In genomic region chr3:23959147-23959900, GRCh38 we compare ENCODE assay signal across 8 cellular contexts. TPM values are rescaled to one million over a fixed set of nuclear protein-coding genes. Genes with fewer than 3 reads are reported as not detected.
DNase-seq lines count a peak whose midpoint lies in the region; ATAC-seq and TF ChIP-seq lines count a peak whose summit lies in the region.

No MANE protein-coding gene starts in this region.

- no peaks in the 10 kb centered on the region for H3K9me3 Mint-ChIP-seq in activated naive CD8-positive, alpha-beta T cell treated with anti-CD3 and anti-CD28 coated beads, Interleukin-2, amount 50 U/mL, for 24 hours

- DNase-seq in AG04450 (ENCODE audit: low read depth, low spot score) (peak; percentile 72), HCT116 (ENCODE audit: low read depth, low spot score) (peak; percentile 63), kidney glomerular epithelial cell (lab: John Stamatoyannopoulos, UW) (peak; percentile 63), medulla oblongata (ENCODE audit: extremely low spot score) (no peak), NCI-H524 (lab: John Stamatoyannopoulos, UW) (no peak)
- DNase-seq in activated naive CD8-positive, alpha-beta T cell treated with anti-CD3 and anti-CD28 coated beads, Interleukin-2, amount 50 U/mL, for 24 hours, result no peak
- no peak for DNase-seq in activated CD4-positive, alpha-beta T cell treated with anti-CD3 and anti-CD28 coated beads, Interleukin-2, amount 50 U/mL, for 1 hour

- peaks cover 27% of the 10 kb centered on the region for H3K4me1 Mint-ChIP-seq in activated naive CD8-positive, alpha-beta T cell treated with anti-CD3 and anti-CD28 coated beads, Interleukin-2, amount 50 U/mL, for 24 hours

- H3K4me3 Mint-ChIP-seq in activated naive CD8-positive, alpha-beta T cell treated with anti-CD3 and anti-CD28 coated beads, Interleukin-2, amount 50 U/mL, for 24 hours, result peak overlapping the region; percentile 15

- peak overlapping the region; percentile 45 for H3K4me2 ChIP-seq in HCT116 (ENCODE audit: low read length)

- H3K27ac ChIP-seq in AG04450 (ENCODE audit: low read depth, low read length) (peak overlapping the region; percentile 70), HCT116 (ENCODE audit: low read depth, low read length) (peak overlapping the region; percentile 52)

- no peak overlapping the region for H2AFZ ChIP-seq in HCT116 (ENCODE audit: low read depth, low read length, poor library complexity, severe bottlenecking)

- H3K27me3 ChIP-seq in AG04450 (ENCODE audit: control insufficient read depth, insufficient read depth, low read length) (no peaks in the 10 kb centered on the region), HCT116 (ENCODE audit: insufficient read depth, low read length) (no peaks in the 10 kb centered on the region)

- H3K27ac Mint-ChIP-seq in activated naive CD8-positive, alpha-beta T cell treated with anti-CD3 and anti-CD28 coated beads, Interleukin-2, amount 50 U/mL, for 24 hours, result peak overlapping the region; percentile 21

- H3K4me3 ChIP-seq in AG04450 (ENCODE audit: low read depth, low read length), result no peak overlapping the region
- H3K4me3 ChIP-seq in HCT116 (replicated peaks in 1 of 2; ENCODE audit: low read depth in 1 of 2, low read length in 2 of 2), result peak overlapping the region in 1 of 2 experiments; percentile 2; a peak in 1 of 4 replicates

- intact Hi-C loops in HCT116 (cut with micrococcal nuclease), result no loop called here

- H3K9me3 ChIP-seq in AG04450 (ENCODE audit: control insufficient read depth, insufficient read depth, low read length), result no peaks in the 10 kb centered on the region
- no peaks in the 10 kb centered on the region for H3K9me3 ChIP-seq in HCT116 (ENCODE audit: control insufficient read depth in 1 of 2, insufficient read depth in 1 of 2, low read depth in 1 of 2, low read length in 2 of 2)

- CTCF ChIA-PET in AG04450 (lab: Charles Lee) (interaction anchor here (1.6 kb wide), 1 partner anchor 13 kb away, joined by 4 read pairs; no protein-coding TSS in a partner anchor), HCT116 (lab: Charles Lee) (no interaction called here)

- peaks cover 26 to 52% of the 10 kb centered on the region in 2 experiments for H3K4me1 ChIP-seq in HCT116 (ENCODE audit: control insufficient read depth in 1 of 2, insufficient read depth in 2 of 2, low read length in 2 of 2)

- peaks cover 49% of the 10 kb centered on the region for H3K79me2 ChIP-seq in HCT116 (ENCODE audit: insufficient read depth, low read length)

- TF ChIP-seq RAD21 in HCT116 (IDR thresholded peaks at IDR 0.05; ENCODE audit: low read depth), result no peak

- POLR2A ChIA-PET in AG04450 (lab: Yijun Ruan, JAX), result interaction anchor here (0.7 to 1.8 kb wide), 4 partner anchors 12 to 1653 kb away, joined by 3 to 6 read pairs (median 4); partner anchors contain the start of genes NKIRAS1 and RPL15
- POLR2A ChIA-PET in HCT116 (lab: Charles Lee), result interaction anchor here (1.1 kb wide), 1 partner anchor 11 kb away, joined by 3 read pairs; no protein-coding TSS in a partner anchor

- peaks cover 4% of the 10 kb centered on the region for H4K20me1 ChIP-seq in HCT116 (ENCODE audit: insufficient read depth)

- RAD21 ChIA-PET in HCT116 (lab: Charles Lee; ENCODE audit: low non-redundant PET in 1 of 2, low total read pairs in 2 of 2, uncharacterized antibody in 2 of 2, unreplicated experiment in 2 of 2), result interaction anchor here in 1 of 2 experiments (0.7 kb wide), 1 partner anchor 257 kb away, joined by 3 read pairs; no protein-coding TSS in a partner anchor

- no peaks in the 10 kb centered on the region for H3K27me3 Mint-ChIP-seq in activated naive CD8-positive, alpha-beta T cell treated with anti-CD3 and anti-CD28 coated beads, Interleukin-2, amount 50 U/mL, for 24 hours

- ATAC-seq in HCT116, result peak; percentile 82
- peak; percentile 95 for ATAC-seq in activated naive CD8-positive, alpha-beta T cell treated with anti-CD3 and anti-CD28 coated beads, Interleukin-2, amount 50 U/mL, for 24 hours
- ATAC-seq in GM21360 (IDR thresholded peaks at IDR 0.05; ENCODE audit: unreplicated experiment), result no peak

- TF ChIP-seq CTCF in AG04450 (IDR thresholded peaks at IDR 0.05; ENCODE audit: low read depth, low read length) (no peak), HCT116 (IDR thresholded peaks at IDR 0.05 in 2 of 3, conservative IDR thresholded peaks at IDR 0.05 in 1 of 3; ENCODE audit: borderline replicate concordance in 1 of 3, insufficient read depth in 1 of 3, low read depth in 2 of 3, low read length in 2 of 3) (no peak)

- H3K36me3 Mint-ChIP-seq in activated naive CD8-positive, alpha-beta T cell treated with anti-CD3 and anti-CD28 coated beads, Interleukin-2, amount 50 U/mL, for 24 hours (ENCODE audit: low read depth), result peaks cover 31% of the 10 kb centered on the region

- H3K9ac ChIP-seq in HCT116 (ENCODE audit: low read length), result peak overlapping the region; percentile 6

- H3K9me2 ChIP-seq in HCT116 (ENCODE audit: insufficient read depth), result no peaks in the 10 kb centered on the region

- no TSS peak for BruUV-seq in HCT116 (replicated peaks; lab: Mats Ljungman, UMichigan)

- peaks cover 16 to 17% of the 10 kb centered on the region in 2 experiments; a peak in 3 of 4 replicates for H3K36me3 ChIP-seq in HCT116 (ENCODE audit: control insufficient read depth in 1 of 2, insufficient read depth in 2 of 2, low read length in 2 of 2)

- no peak for TF ChIP-seq POLR2A in HCT116 (IDR thresholded peaks at IDR 0.05; ENCODE audit: borderline replicate concordance, extremely low read depth, insufficient read depth, insufficient read length)

TF ChIP-seq in HCT116, 20 proteins besides CTCF, POLR2A, EP300 and RAD21:
- TF ChIP-seq SP1 (IDR thresholded peaks at IDR 0.05; ENCODE audit: low read depth) (peak; percentile 36; the same call in 1 of the 2 replicates), EGR1 (IDR thresholded peaks at IDR 0.05; ENCODE audit: low read depth) (no peak), CEBPB (IDR thresholded peaks at IDR 0.05; ENCODE audit: low read depth) (no peak), FOSL1 (IDR thresholded peaks at IDR 0.05; ENCODE audit: low read depth) (peak; percentile 55), SIN3A (IDR thresholded peaks at IDR 0.05; ENCODE audit: low read depth) (0 out of 2 replicates have a peak, but pooled peaks have one; percentile 38), SRF (IDR thresholded peaks at IDR 0.05; ENCODE audit: low read depth) (no peak), EZH2 (IDR thresholded peaks at IDR 0.05) (no peak), YY1 (IDR thresholded peaks at IDR 0.05; ENCODE audit: extremely low read depth, insufficient replicate concordance, low read depth, low read length) (no peak), CBX3 (IDR thresholded peaks at IDR 0.05; ENCODE audit: low read depth) (peak; percentile 58; the same call in 1 of the 2 replicates), ZBTB33 (IDR thresholded peaks at IDR 0.05; ENCODE audit: extremely low read depth, insufficient replicate concordance, low read length) (no peak), JUND (IDR thresholded peaks at IDR 0.05) (peak; percentile 67)
TF ChIP-seq in HCT116: peak in this region for 5.

RNA-seq across cellular contexts. Expression of gene NR1D2, which starts 14.2 kb away (rescaled TPM):
- polyA plus RNA-seq in AG04450 (2011; rRNA removed), result 22.9 and 29.1 TPM in 2 replicates
- polyA minus RNA-seq in AG04450 (2011; rRNA and poly(A)+ RNA removed), result 34.9 and 60.4 TPM in 2 replicates
- total RNA-seq in HCT116 (2021; ENCODE audit: unreplicated experiment), result 60.9 TPM
- 29.7 and 33.9 TPM in 2 replicates for polyA plus RNA-seq in HCT116 (2012)

RNA-seq across cellular contexts. Expression of gene RPL15, which starts 42.4 kb away (rescaled TPM):
- polyA plus RNA-seq in AG04450 (2011; rRNA removed), result 3,614 and 3,910 TPM in 2 replicates
- 1,474 and 1,844 TPM in 2 replicates for polyA minus RNA-seq in AG04450 (2011; rRNA and poly(A)+ RNA removed)
- 2,177 TPM for total RNA-seq in HCT116 (2021; ENCODE audit: unreplicated experiment)
- 3,201 and 3,342 TPM in 2 replicates for polyA plus RNA-seq in HCT116 (2012)

RNA-seq across cellular contexts. Expression of gene NKIRAS1, which starts 42.5 kb away (rescaled TPM):
- 6.5 and 10.4 TPM in 2 replicates for polyA plus RNA-seq in AG04450 (2011; rRNA removed)
- 4.6 and 4.7 TPM in 2 replicates for polyA minus RNA-seq in AG04450 (2011; rRNA and poly(A)+ RNA removed)
- 12.0 TPM for total RNA-seq in HCT116 (2021; ENCODE audit: unreplicated experiment)
- 4.7 and 7.0 TPM in 2 replicates for polyA plus RNA-seq in HCT116 (2012)

Comparison
In these comparisons a context has a peak if more than half of its experiments do, and no peak if none do; other contexts are left out.
1. DNase-seq: peak in AG04450 (single experiment), HCT116 (single experiment) and kidney glomerular epithelial cell (single experiment); none in activated naive CD8-positive, alpha-beta T cell treated with anti-CD3 and anti-CD28 coated beads, Interleukin-2, amount 50 U/mL, for 24 hours (single experiment), medulla oblongata (single experiment), NCI-H524 (0 of 2) and activated CD4-positive, alpha-beta T cell treated with anti-CD3 and anti-CD28 coated beads, Interleukin-2, amount 50 U/mL, for 1 hour (single experiment).